In genomic region chr3:149251186-149251585, GRCh38 we compare ENCODE assay signal across 19 cellular contexts. TPM values are rescaled to one million over a fixed set of nuclear protein-coding genes. Genes with fewer than 3 reads are reported as not detected.
"Had no signal": no experiment of that assay in that cellular context is flagged by ENCODE, and none has a peak within 500 bp of the region (broad histone marks: within the 10 kb centered on the region; RNA-seq: fewer than 3 reads in every experiment).

No MANE protein-coding gene starts in this region.

- DNase-seq: KBM-7, MV-4-11, NCI-H1048, NCI-H1105, NCI-H1436 treated with DMSO at 0.1 percent for 48 hours, NCI-H1694, NCI-H2029 treated with DMSO at 0.1 percent for 48 hours, NCI-H2171, NCI-H226, NCI-H446, NCI-H510A, NCI-H524 treated with DMSO at 0.1 percent for 48 hours, NCI-H69, NCI-H774, SHP77, SK-N-SH had no signal

- H3K9me3 ChIP-seq: SK-N-SH had no signal

- H3K27ac ChIP-seq: RWPE1 had no signal

RNA-seq across cellular contexts. Expression of gene CP, which starts 29.6 kb away (rescaled TPM):
- total RNA-seq: HT-29, MCF 10A had no signal
- polyA plus RNA-seq: SK-N-SH had no signal
